Comparison of ENCODE assay signal across 2 cellular contexts in the genomic region with DNA sequence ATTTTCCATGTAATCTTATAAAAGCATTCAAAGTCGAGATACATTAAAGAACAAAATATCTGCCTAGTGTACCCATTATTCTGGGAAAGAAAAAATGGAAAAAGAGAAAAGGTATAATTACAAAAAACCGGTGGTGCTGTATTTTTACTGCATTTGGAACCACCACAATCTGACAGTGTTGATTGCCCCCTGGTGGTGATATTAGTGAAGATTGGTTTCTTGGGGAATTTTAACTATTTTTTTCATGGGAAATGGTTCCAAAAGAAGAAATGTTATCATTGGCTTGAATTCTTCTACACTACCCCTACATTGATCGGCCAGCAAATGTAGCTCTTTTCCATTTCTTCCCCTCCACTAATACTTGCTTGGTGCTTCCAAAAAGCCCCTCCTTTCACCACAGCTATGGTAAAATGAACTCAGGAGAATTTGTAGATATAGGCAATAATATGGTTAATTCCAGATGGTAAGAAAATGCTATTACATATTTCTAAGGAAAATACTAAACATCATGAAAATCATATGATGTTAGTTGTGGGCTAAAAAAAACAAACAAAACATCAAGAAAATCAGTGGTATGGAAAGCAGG.
TF ChIP-seq lines count a peak whose summit lies in the region.

No MANE protein-coding gene starts in this region.

TF ChIP-seq in A549, 52 proteins besides CTCF, POLR2A, EP300 and RAD21:
- TF ChIP-seq HOXA7 (CRISPR knock-in tag; IDR thresholded peaks at IDR 0.05) (no peak), SMC3 (IDR thresholded peaks at IDR 0.05) (peak; percentile 88)
TF ChIP-seq in A549: peak in this region for 1.

TF ChIP-seq in GM12878, 131 proteins besides CTCF, POLR2A, EP300 and RAD21:
- TF ChIP-seq, protein P1, sequence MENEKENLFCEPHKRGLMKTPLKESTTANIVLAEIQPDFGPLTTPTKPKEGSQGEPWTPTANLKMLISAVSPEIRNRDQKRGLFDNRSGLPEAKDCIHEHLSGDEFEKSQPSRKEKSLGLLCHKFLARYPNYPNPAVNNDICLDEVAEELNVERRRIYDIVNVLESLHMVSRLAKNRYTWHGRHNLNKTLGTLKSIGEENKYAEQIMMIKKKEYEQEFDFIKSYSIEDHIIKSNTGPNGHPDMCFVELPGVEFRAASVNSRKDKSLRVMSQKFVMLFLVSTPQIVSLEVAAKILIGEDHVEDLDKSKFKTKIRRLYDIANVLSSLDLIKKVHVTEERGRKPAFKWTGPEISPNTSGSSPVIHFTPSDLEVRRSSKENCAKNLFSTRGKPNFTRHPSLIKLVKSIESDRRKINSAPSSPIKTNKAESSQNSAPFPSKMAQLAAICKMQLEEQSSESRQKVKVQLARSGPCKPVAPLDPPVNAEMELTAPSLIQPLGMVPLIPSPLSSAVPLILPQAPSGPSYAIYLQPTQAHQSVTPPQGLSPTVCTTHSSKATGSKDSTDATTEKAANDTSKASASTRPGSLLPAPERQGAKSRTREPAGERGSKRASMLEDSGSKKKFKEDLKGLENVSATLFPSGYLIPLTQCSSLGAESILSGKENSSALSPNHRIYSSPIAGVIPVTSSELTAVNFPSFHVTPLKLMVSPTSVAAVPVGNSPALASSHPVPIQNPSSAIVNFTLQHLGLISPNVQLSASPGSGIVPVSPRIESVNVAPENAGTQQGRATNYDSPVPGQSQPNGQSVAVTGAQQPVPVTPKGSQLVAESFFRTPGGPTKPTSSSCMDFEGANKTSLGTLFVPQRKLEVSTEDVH (IDR thresholded peaks at IDR 0.05; ENCODE audit: low read depth, partially characterized antibody) = no peak
- TF ChIP-seq ZNF384 (IDR thresholded peaks at IDR 0.05; ENCODE audit: borderline replicate concordance, low read depth, low read length) = peak; percentile 27; the same call in 1 of the 2 replicates
- TF ChIP-seq SMC3 (IDR thresholded peaks at IDR 0.05; ENCODE audit: borderline replicate concordance, low read length) = peak; percentile 77; the same call in 1 of the 2 replicates
- TF ChIP-seq PAX5 (IDR thresholded peaks at IDR 0.05; ENCODE audit: borderline replicate concordance, low read depth, low read length) = no peak
- TF ChIP-seq CREB1 (IDR thresholded peaks at IDR 0.05; ENCODE audit: low read depth) = no peak
- TF ChIP-seq RUNX3 (IDR thresholded peaks at IDR 0.05; ENCODE audit: low read length) = peak; percentile 30; the same call in 1 of the 2 replicates
